Comparison of ENCODE assay signal across 29 cellular contexts in genomic region chr10:113899952-113900598, GRCh38. TPM values are rescaled to one million over a fixed set of nuclear protein-coding genes. Genes with fewer than 3 reads are reported as not detected.
A peak's percentile ranks its signal among the peaks of the same experiment; 100 is the strongest.
DNase-seq lines count a peak whose midpoint lies in the region; ATAC-seq and TF ChIP-seq lines count a peak whose summit lies in the region.
"Had no signal": no experiment of that assay in that cellular context is flagged by ENCODE, and none has a peak within 500 bp of the region (broad histone marks: within the 10 kb centered on the region; RNA-seq: fewer than 3 reads in every experiment).

No MANE protein-coding gene starts in this region.

- H3K36me3 ChIP-seq in Loucy (ENCODE audit: insufficient read depth, low read length) (peaks cover 49% of the 10 kb centered on the region), heart right ventricle (peaks cover 0 to 72% (median 26%) of the 10 kb centered on the region in 9 donors), prostate gland (peaks cover 0 to 3% of the 10 kb centered on the region in 2 donors), upper lobe of right lung (peaks cover 47% of the 10 kb centered on the region)
- H3K36me3 ChIP-seq: colonic mucosa had no signal

- intact Hi-C loops in heart right ventricle (cut with DNase I), result loop anchor here in 7 of 10 donors (2.0 to 10.0 kb wide), 6 partner anchors 142 to 205 kb away; partner anchors contain the start of gene ADRB1 (in 5 of the 7)
- intact Hi-C loops in prostate gland (cut with DNase I), result loop anchor here (10.0 kb wide), 2 partner anchors 195 to 205 kb away; no protein-coding TSS in a partner anchor
- intact Hi-C loops in upper lobe of right lung (cut with DNase I), result no loop called here

- H3K9me3 Mint-ChIP-seq in central memory CD8-positive, alpha-beta T cell, result no peaks in the 10 kb centered on the region
- H3K9me3 Mint-ChIP-seq: neural progenitor cell; T-helper 2 cell treated with Interferon-gamma antibody and Interleukin-4, amounts not matched to agents 5 μg/mL and 100 μg/mL, for 36 hours had no signal

- peak overlapping the region; percentile 4 for H3K27ac Mint-ChIP-seq in central memory CD8-positive, alpha-beta T cell (ENCODE audit: low read depth)
- H3K27ac Mint-ChIP-seq: brain; GM23338; neural progenitor cell; T-helper 2 cell treated with Interferon-gamma antibody and Interleukin-4, amounts not matched to agents 5 μg/mL and 100 μg/mL, for 36 hours had no signal

- peaks cover 11% of the 10 kb centered on the region; the same call in 1 of the 2 replicates for H3K79me2 ChIP-seq in Loucy (ENCODE audit: insufficient read depth, low read length)

- no peak overlapping the region for H3K4me3 ChIP-seq in Loucy (ENCODE audit: low read length, poor library complexity, severe bottlenecking)
- no peak overlapping the region for H3K4me3 ChIP-seq in heart right ventricle
- H3K4me3 ChIP-seq in prostate gland, result no peak overlapping the region
- no peak overlapping the region for H3K4me3 ChIP-seq in upper lobe of right lung
- H3K4me3 ChIP-seq: colonic mucosa, GM23338, lung, neural progenitor cell, testis had no signal

- no peak for TF ChIP-seq POLR2A in prostate gland (IDR thresholded peaks at IDR 0.05)

- no peaks in the 10 kb centered on the region for H3K9me2 ChIP-seq in Loucy (replicated peaks; ENCODE audit: low read depth, low read length)

- TF ChIP-seq CTCF in Loucy (conservative IDR thresholded peaks at IDR 0.05; ENCODE audit: low read length), result no peak
- TF ChIP-seq CTCF in heart right ventricle (IDR thresholded peaks at IDR 0.05), result no peak
- no peak for TF ChIP-seq CTCF in prostate gland (IDR thresholded peaks at IDR 0.05)
- no peak for TF ChIP-seq CTCF in upper lobe of right lung (IDR thresholded peaks at IDR 0.05)

- H3K27ac ChIP-seq in heart right ventricle (peak overlapping the region in 7 of 10 donors; percentile 0 to 53 (median 27)), prostate gland (peak overlapping the region; percentile 7 to 12), upper lobe of right lung (no peak overlapping the region)
- H3K27ac ChIP-seq: colonic mucosa, neural progenitor cell, testis, VCaP had no signal

- H2AFZ ChIP-seq in Loucy (ENCODE audit: low read length), result no peak overlapping the region
- H2AFZ ChIP-seq: GM23338, neural progenitor cell had no signal

- H3K4me2 ChIP-seq in Loucy (ENCODE audit: low read depth, low read length, poor library complexity, severe bottlenecking), result no peak overlapping the region
- H3K4me2 ChIP-seq: GM23338, neural progenitor cell had no signal

- H3K4me1 ChIP-seq in Loucy (ENCODE audit: insufficient read depth, low read length, poor library complexity, severe bottlenecking) (peaks cover 50% of the 10 kb centered on the region), heart right ventricle (peaks cover 0 to 32% (median 6%) of the 10 kb centered on the region in 9 donors), prostate gland (replicated peaks) (no peaks in the 10 kb centered on the region), upper lobe of right lung (no peaks in the 10 kb centered on the region)
- H3K4me1 ChIP-seq: colonic mucosa, neural progenitor cell had no signal

- H4K20me1 ChIP-seq in Loucy (ENCODE audit: insufficient read depth, low read length, poor library complexity, severe bottlenecking), result no peaks in the 10 kb centered on the region

- H3K4me3 Mint-ChIP-seq in central memory CD8-positive, alpha-beta T cell, result no peak overlapping the region
- H3K4me3 Mint-ChIP-seq: brain; GM23338; neural progenitor cell; T-helper 2 cell treated with Interferon-gamma antibody and Interleukin-4, amounts not matched to agents 5 μg/mL and 100 μg/mL, for 36 hours had no signal

- H3K27me3 Mint-ChIP-seq in central memory CD8-positive, alpha-beta T cell, result no peaks in the 10 kb centered on the region
- H3K27me3 Mint-ChIP-seq: brain had no signal

- DNase-seq in central memory CD8-positive, alpha-beta T cell (ENCODE audit: low spot score in 2 of 2), result no peak
- DNase-seq in heart right ventricle, result no peak
- DNase-seq in prostate gland (ENCODE audit: low spot score), result no peak
- DNase-seq in upper lobe of right lung, result no peak
- DNase-seq: activated CD4-positive, alpha-beta T cell treated with anti-CD3 and anti-CD28 coated beads for 48 hours; activated effector memory CD4-positive, alpha-beta T cell treated with anti-CD3 and anti-CD28 coated beads, Interleukin-2, amount 50 U/mL, for 16 hours; activated T-cell treated with anti-CD3 and anti-CD28 coated beads, Interleukin-2, amount 50 U/mL, for 1 hour; colonic mucosa; Kasumi-1; kidney; NCI-H1694; NCI-H2171; NCI-H510A; posterior cingulate gyrus; stimulated activated CD4-positive, alpha-beta T cell treated with anti-CD3 and anti-CD28 coated beads, Interleukin-15, amount 100 ng/mL, for 24 hours; stimulated activated naive CD4-positive, alpha-beta T cell; testis had no signal

- no peaks in the 10 kb centered on the region for H3K9me3 ChIP-seq in Loucy (ENCODE audit: insufficient read depth, low read depth, low read length)
- no peaks in the 10 kb centered on the region for H3K9me3 ChIP-seq in heart right ventricle
- H3K9me3 ChIP-seq in prostate gland, result no peaks in the 10 kb centered on the region
- no peaks in the 10 kb centered on the region for H3K9me3 ChIP-seq in upper lobe of right lung
- H3K9me3 ChIP-seq: colonic mucosa, testis had no signal

- H3K36me3 Mint-ChIP-seq in central memory CD8-positive, alpha-beta T cell (ENCODE audit: insufficient read depth), result peaks cover 34% of the 10 kb centered on the region

- no peaks in the 10 kb centered on the region for H3K4me1 Mint-ChIP-seq in central memory CD8-positive, alpha-beta T cell
- H3K4me1 Mint-ChIP-seq: brain, GM23338, neural progenitor cell had no signal

- peak overlapping the region; percentile 3 for H3K9ac ChIP-seq in Loucy (ENCODE audit: low read depth, low read length, poor library complexity, severe bottlenecking)
- H3K9ac ChIP-seq: neural progenitor cell had no signal

- no peak for ATAC-seq in central memory CD8-positive, alpha-beta T cell (replicated peaks; ENCODE audit: extremely low read depth, poor library complexity, severe bottlenecking)
- ATAC-seq in heart right ventricle, result peak in 7 of 8 donors; percentile 58 to 92 (median 78)
- ATAC-seq in upper lobe of right lung, result no peak
- ATAC-seq in HG02571 (IDR thresholded peaks at IDR 0.05; ENCODE audit: unreplicated experiment), result no peak
- ATAC-seq in HG03521 (IDR thresholded peaks at IDR 0.05; ENCODE audit: unreplicated experiment), result no peak
- ATAC-seq: esophagus mucosa, GM23338, HepG2, sciatic nerve had no signal

- peaks cover 13% of the 10 kb centered on the region; the same call in 1 of the 2 replicates for H3F3A ChIP-seq in Loucy (ENCODE audit: low read depth)

- WGBS in heart right ventricle, 2 donors, result 59 to 77% methylated on average over 2 of the region's 2 CpGs
- WGBS in prostate gland, result 83% methylated on average over 2 of the region's 2 CpGs

- H3K27me3 ChIP-seq in Loucy (ENCODE audit: insufficient read depth, low read length, poor library complexity, severe bottlenecking) (no peaks in the 10 kb centered on the region), heart right ventricle (no peaks in the 10 kb centered on the region), prostate gland (replicated peaks; ENCODE audit: insufficient read depth) (no peaks in the 10 kb centered on the region), upper lobe of right lung (no peaks in the 10 kb centered on the region)
- H3K27me3 ChIP-seq: colonic mucosa, neural progenitor cell, testis had no signal

RNA-seq across cellular contexts. Expression of gene NHLRC2, which starts 45.6 kb away (rescaled TPM):
- 10 to 100 TPM; 58.0 to 98.0 (median 72.0) TPM for total RNA-seq in heart right ventricle
- polyA plus RNA-seq in heart right ventricle, result 10 to 100 TPM in 1 of 2 donors, 1 to 10 TPM in 1; 6.7 to 22.8 TPM
- 10 to 100 TPM; 49.4 to 89.5 TPM for total RNA-seq in prostate gland
- 46.1 TPM for total RNA-seq in upper lobe of right lung

RNA-seq across cellular contexts. Expression of gene DCLRE1A, which starts 46.2 kb away (rescaled TPM):
- total RNA-seq in heart right ventricle (1 to 10 TPM; 4.6 to 7.5 (median 5.7) TPM), prostate gland (1 to 10 TPM; 6.2 to 9.7 TPM), upper lobe of right lung (6.1 TPM)
- 1 to 10 TPM; 3.3 to 3.9 TPM for polyA plus RNA-seq in heart right ventricle

Comparison
In these comparisons a context has a peak if more than half of its experiments do, and no peak if none do; other contexts are left out.
1. ATAC-seq: peak in heart right ventricle (7 of 8); none in central memory CD8-positive, alpha-beta T cell (single experiment), upper lobe of right lung (single experiment), HG02571 (single experiment) and HG03521 (single experiment).